In the genomic region with DNA sequence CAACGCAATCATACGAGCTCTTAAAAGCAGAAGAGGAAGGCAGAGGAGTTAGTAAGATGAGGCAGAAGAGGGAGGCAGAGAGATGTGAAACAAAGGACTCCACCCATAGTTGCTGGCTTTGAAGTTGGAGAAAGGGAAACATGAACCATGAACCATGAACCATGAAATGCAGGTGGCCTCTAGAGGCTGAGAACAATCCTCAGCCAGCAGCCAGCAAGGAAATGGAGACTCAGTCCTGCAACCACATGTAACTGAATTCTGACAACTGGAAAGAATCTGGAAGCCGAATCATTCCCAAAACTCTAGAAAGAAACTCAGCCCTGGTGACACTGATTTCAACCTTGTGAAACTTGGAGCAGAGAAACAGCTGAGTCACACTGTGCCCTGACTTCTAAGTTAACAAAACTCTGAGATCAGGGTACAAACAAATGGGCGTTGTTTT, we compare ENCODE assay signal across 8 cellular contexts. TPM values are rescaled to one million over a fixed set of nuclear protein-coding genes. Genes with fewer than 3 reads are reported as not detected.
DNase-seq lines count a peak whose midpoint lies in the region; ATAC-seq and TF ChIP-seq lines count a peak whose summit lies in the region.

No MANE protein-coding gene starts in this region.

- H4K20me1 ChIP-seq in SU-DHL-6 (ENCODE audit: low read depth, low read length): no peaks in the 10 kb centered on the region

- H3F3A ChIP-seq in SU-DHL-6 (ENCODE audit: insufficient read depth): peaks cover 54% of the 10 kb centered on the region

- H3K27me3 ChIP-seq in SU-DHL-6 (ENCODE audit: low read length): no peaks in the 10 kb centered on the region

- peaks cover 5% of the 10 kb centered on the region for H3K36me3 Mint-ChIP-seq in mesothelial cell of epicardium

- no peak overlapping the region for H3K4me3 Mint-ChIP-seq in mesothelial cell of epicardium

- peak overlapping the region; percentile 98 for H3K27ac ChIP-seq in SU-DHL-6 (ENCODE audit: low read depth, low read length)

- no peak overlapping the region for H3K27ac Mint-ChIP-seq in mesothelial cell of epicardium

- no peaks in the 10 kb centered on the region for H3K9me3 ChIP-seq in SU-DHL-6 (ENCODE audit: insufficient read depth, low read length)

- H3K4me3 ChIP-seq in SU-DHL-6 (ENCODE audit: insufficient read depth, low read length, poor library complexity, severe bottlenecking): peak overlapping the region; percentile 34

- H3K79me2 ChIP-seq in SU-DHL-6 (ENCODE audit: insufficient read depth, low read length): peaks cover 97% of the 10 kb centered on the region

- no peaks in the 10 kb centered on the region for H3K27me3 Mint-ChIP-seq in mesothelial cell of epicardium (ENCODE audit: low read depth)

- H3K36me3 ChIP-seq in SU-DHL-6 (ENCODE audit: low read length): peaks cover 7% of the 10 kb centered on the region; the same call in 1 of the 2 replicates

- H3K9ac ChIP-seq in SU-DHL-6 (ENCODE audit: low read length): peak overlapping the region; percentile 23

- DNase-seq in DMS53 treated with DMSO at 0.1 percent for 48 hours (lab: John Stamatoyannopoulos, UW; ENCODE audit: unreplicated experiment) (peak; percentile 84), germinal center (ENCODE audit: low spot score) (peak; percentile 50), mesothelial cell of epicardium (ENCODE audit: low spot score in 2 of 2, unreplicated experiment in 2 of 2) (no peak), DMS114 treated with DMSO at 0.1 percent for 48 hours (lab: John Stamatoyannopoulos, UW; ENCODE audit: unreplicated experiment) (no peak), GOT3 (lab: John Stamatoyannopoulos, UW) (no peak)

- H2AFZ ChIP-seq in SU-DHL-6 (ENCODE audit: low read depth, low read length, severe bottlenecking): no peak overlapping the region

- TF ChIP-seq CTCF in SU-DHL-6 (IDR thresholded peaks at IDR 0.05; ENCODE audit: insufficient read depth, low read length, poor library complexity, severe bottlenecking) (peak; percentile 24), mesothelial cell of epicardium (IDR thresholded peaks at IDR 0.05; ENCODE audit: unreplicated experiment) (no peak)

- peak overlapping the region; percentile 91 for H3K4me2 ChIP-seq in SU-DHL-6 (ENCODE audit: low read depth, low read length, poor library complexity, severe bottlenecking)

- peaks cover 10% of the 10 kb centered on the region for H3K9me3 Mint-ChIP-seq in mesothelial cell of epicardium

- ATAC-seq in GM19043 (IDR thresholded peaks at IDR 0.05; ENCODE audit: low read depth, unreplicated experiment): peak; percentile 65
- ATAC-seq in HG03135 (IDR thresholded peaks at IDR 0.05; ENCODE audit: unreplicated experiment): peak; percentile 66

- H3K4me1 Mint-ChIP-seq in mesothelial cell of epicardium: peaks cover 3% of the 10 kb centered on the region

- H3K9me2 ChIP-seq in SU-DHL-6 (replicated peaks; ENCODE audit: insufficient read depth, low read length): no peaks in the 10 kb centered on the region

RNA-seq across cellular contexts. Expression of gene DIPK1A, which starts 10.1 kb away (rescaled TPM):
- total RNA-seq in mesothelial cell of epicardium: 11.8 to 13.8 TPM (median 12.3 TPM) in 3 replicates

Comparison
In these comparisons a context has a peak if more than half of its experiments do, and no peak if none do; other contexts are left out.
1. DNase-seq: peak in DMS53 treated with DMSO at 0.1 percent for 48 hours (single experiment) and germinal center (single experiment); none in mesothelial cell of epicardium (0 of 2), DMS114 treated with DMSO at 0.1 percent for 48 hours (single experiment) and GOT3 (single experiment).